In genomic region chr21:41133896-41134522, GRCh38 we compare ENCODE assay signal across 8 cellular contexts. TPM values are rescaled to one million over a fixed set of nuclear protein-coding genes. Genes with fewer than 3 reads are reported as not detected.
DNase-seq lines count a peak whose midpoint lies in the region; ATAC-seq and TF ChIP-seq lines count a peak whose summit lies in the region.

No MANE protein-coding gene starts in this region.

- in situ Hi-C loops in transverse colon (cut with MboI; ENCODE audit: low pct_ligation_motif_present in 1 of 4, low pct_unique_long_range_greater_than_20kb in 1 of 4, low sequenced_read_pairs in 3 of 4): no loop called here

- TF ChIP-seq POLR2A in transverse colon (IDR thresholded peaks at IDR 0.05): no peak

- no TSS peak for BruUV-seq in Calu3 (replicated peaks; lab: Mats Ljungman, UMichigan)

- no peaks in the 10 kb centered on the region for H3K4me1 Mint-ChIP-seq in Calu3 (ENCODE audit: low read depth, unreplicated experiment)
- no peaks in the 10 kb centered on the region for H3K4me1 Mint-ChIP-seq in activated T-cell treated with anti-CD3 and anti-CD28 coated beads, Interleukin-2, amount 50 U/mL, for 4 hours (ENCODE audit: low read depth)

- CTCF ChIA-PET in Calu3 (lab: Charles Lee): interaction anchor here (0.9 to 1.7 kb wide), 4 partner anchors 13 to 149 kb away, joined by 3 to 9 read pairs (median 3); no protein-coding TSS in a partner anchor

- TF ChIP-seq CTCF in Calu3 (IDR thresholded peaks at IDR 0.05; ENCODE audit: unreplicated experiment) (no peak), SU-DHL-6 (IDR thresholded peaks at IDR 0.05; ENCODE audit: insufficient read depth, low read length, poor library complexity, severe bottlenecking) (peak; percentile 63), transverse colon (IDR thresholded peaks at IDR 0.05) (peak in 4 of 5 experiments; percentile 25 to 44 (median 38))

- no peak overlapping the region for H2AFZ ChIP-seq in SU-DHL-6 (ENCODE audit: low read depth, low read length, severe bottlenecking)

- H3F3A ChIP-seq in SU-DHL-6 (ENCODE audit: insufficient read depth): no peaks in the 10 kb centered on the region

- H3K27ac Mint-ChIP-seq in Calu3 (ENCODE audit: unreplicated experiment): no peak overlapping the region

- H3K9me3 ChIP-seq in SU-DHL-6 (ENCODE audit: insufficient read depth, low read length): no peaks in the 10 kb centered on the region
- H3K9me3 ChIP-seq in transverse colon: no peaks in the 10 kb centered on the region

- H3K36me3 ChIP-seq in SU-DHL-6 (ENCODE audit: low read length): no peaks in the 10 kb centered on the region
- H3K36me3 ChIP-seq in transverse colon: no peaks in the 10 kb centered on the region

- H3K27me3 ChIP-seq in SU-DHL-6 (ENCODE audit: low read length) (0 out of 2 replicates have a peak, but pooled peaks cover 3% of the 10 kb centered on the region), transverse colon (no peaks in the 10 kb centered on the region)

- peaks cover 57% of the 10 kb centered on the region for H3K27me3 Mint-ChIP-seq in Calu3 (ENCODE audit: unreplicated experiment)
- H3K27me3 Mint-ChIP-seq in activated T-cell treated with anti-CD3 and anti-CD28 coated beads, Interleukin-2, amount 50 U/mL, for 4 hours (ENCODE audit: low read depth): peaks cover 20% of the 10 kb centered on the region

- H3K27ac ChIP-seq in SU-DHL-6 (ENCODE audit: low read depth, low read length) (no peak overlapping the region), transverse colon (no peak overlapping the region)

- no peak overlapping the region for H3K4me2 ChIP-seq in SU-DHL-6 (ENCODE audit: low read depth, low read length, poor library complexity, severe bottlenecking)

- no peaks in the 10 kb centered on the region for H3K4me1 ChIP-seq in transverse colon

- no peaks in the 10 kb centered on the region for H3K36me3 Mint-ChIP-seq in Calu3 (ENCODE audit: insufficient read depth, unreplicated experiment)
- H3K36me3 Mint-ChIP-seq in activated T-cell treated with anti-CD3 and anti-CD28 coated beads, Interleukin-2, amount 50 U/mL, for 4 hours (ENCODE audit: insufficient read depth): no peaks in the 10 kb centered on the region

- peaks cover 3% of the 10 kb centered on the region for H3K9me3 Mint-ChIP-seq in Calu3 (ENCODE audit: low read depth, unreplicated experiment)
- H3K9me3 Mint-ChIP-seq in activated T-cell treated with anti-CD3 and anti-CD28 coated beads, Interleukin-2, amount 50 U/mL, for 4 hours: peaks cover 4% of the 10 kb centered on the region

- 27 to 53% methylated on average over 4 to 5 of the region's 5 CpGs for whole genome bisulfite sequencing in transverse colon (ENCODE audit: low coverage in 1 of 2), 2 donors

- no peak overlapping the region for H3K4me3 ChIP-seq in SU-DHL-6 (ENCODE audit: insufficient read depth, low read length, poor library complexity, severe bottlenecking)
- no peak overlapping the region for H3K4me3 ChIP-seq in transverse colon

- intact Hi-C loops in Calu3 (cut with micrococcal nuclease; ENCODE audit: unreplicated experiment): no loop called here
- intact Hi-C loops in left ventricle myocardium superior (cut with micrococcal nuclease): no loop called here
- intact Hi-C loops in transverse colon (cut with DNase I; ENCODE audit: low total_unique reads): loop anchor here (10.0 kb wide), 1 partner anchor 59 kb away; no protein-coding TSS in a partner anchor

- no peak overlapping the region for H3K4me3 Mint-ChIP-seq in Calu3 (ENCODE audit: low read depth, unreplicated experiment)
- H3K4me3 Mint-ChIP-seq in activated T-cell treated with anti-CD3 and anti-CD28 coated beads, Interleukin-2, amount 50 U/mL, for 4 hours: no peak overlapping the region

- ATAC-seq in left ventricle myocardium superior (peak; percentile 56), HG03521 (IDR thresholded peaks at IDR 0.05; ENCODE audit: unreplicated experiment) (no peak), HG02571 (IDR thresholded peaks at IDR 0.05; ENCODE audit: unreplicated experiment) (no peak)
- no peak for ATAC-seq in activated T-cell treated with anti-CD3 and anti-CD28 coated beads, Interleukin-2, amount 50 U/mL, for 4 hours

- TF ChIP-seq EP300 in transverse colon (IDR thresholded peaks at IDR 0.05; ENCODE audit: low read depth): no peak

- DNase-seq in Calu3: peak; percentile 15
- DNase-seq in HT-29 (ENCODE audit: low spot score): peak; percentile 32
- DNase-seq in left ventricle myocardium superior: no peak
- DNase-seq in transverse colon: no peak
- no peak for DNase-seq in activated T-cell treated with anti-CD3 and anti-CD28 coated beads, Interleukin-2, amount 50 U/mL, for 4 hours

- no peaks in the 10 kb centered on the region for H3K9me2 ChIP-seq in SU-DHL-6 (replicated peaks; ENCODE audit: insufficient read depth, low read length)

- no peaks in the 10 kb centered on the region for H3K79me2 ChIP-seq in SU-DHL-6 (ENCODE audit: insufficient read depth, low read length)

- H3K9ac ChIP-seq in SU-DHL-6 (ENCODE audit: low read length): no peak overlapping the region

- no peaks in the 10 kb centered on the region for H4K20me1 ChIP-seq in SU-DHL-6 (ENCODE audit: low read depth, low read length)

RNA-seq across cellular contexts. Expression of gene BACE2, which starts 34.0 kb away (rescaled TPM):
- 52.3 and 59.0 TPM in 2 replicates for total RNA-seq in Calu3 (2022)
- 20.0 and 26.5 TPM in 2 replicates for total RNA-seq in HT-29 (2014; rRNA removed; shearing (Covaris generic))
- 12.7 TPM for total RNA-seq in left ventricle myocardium superior
- total RNA-seq in transverse colon: 10 to 100 TPM; 28.4 to 52.5 (median 43.9) TPM
- under 1 TPM; 0.32 to 0.53 (median 0.38) TPM for total RNA-seq in activated T-cell treated with anti-CD3 and anti-CD28 coated beads, Interleukin-2, amount 50 U/mL, for 4 hours

Comparison
In these comparisons a context has a peak if more than half of its experiments do, and no peak if none do; other contexts are left out.
1. DNase-seq: peak in Calu3 (single experiment) and HT-29 (single experiment); none in left ventricle myocardium superior (single experiment), transverse colon (single experiment) and activated T-cell treated with anti-CD3 and anti-CD28 coated beads, Interleukin-2, amount 50 U/mL, for 4 hours (single experiment).